ENCODE assay signal across 1 cellular context in genomic region chr3:120908803-120909601, GRCh38.
TF ChIP-seq lines count a peak whose summit lies in the region.

No MANE protein-coding gene starts in this region.

TF ChIP-seq in SK-N-SH, 30 proteins besides CTCF, POLR2A, EP300 and RAD21 (continued from another document):
- TF ChIP-seq MEF2A (IDR thresholded peaks at IDR 0.05; ENCODE audit: borderline replicate concordance, low read depth) (no peak), TCF12 (IDR thresholded peaks at IDR 0.05) (no peak), CHD2 (IDR thresholded peaks at IDR 0.05; ENCODE audit: low read length, partially characterized antibody) (no peak), NRF1 (IDR thresholded peaks at IDR 0.05; ENCODE audit: low read depth, low read length) (no peak), NFIC (IDR thresholded peaks at IDR 0.05; ENCODE audit: borderline replicate concordance) (no peak), POLR2AphosphoS5 (IDR thresholded peaks at IDR 0.05; ENCODE audit: low read depth, low read length) (no peak), FOXJ3 (CRISPR knock-in tag; IDR thresholded peaks at IDR 0.05) (no peak)
TF ChIP-seq in SK-N-SH: peak in this region for 0.
